Comparison of ENCODE assay signal across 2 cellular contexts in the genomic region with DNA sequence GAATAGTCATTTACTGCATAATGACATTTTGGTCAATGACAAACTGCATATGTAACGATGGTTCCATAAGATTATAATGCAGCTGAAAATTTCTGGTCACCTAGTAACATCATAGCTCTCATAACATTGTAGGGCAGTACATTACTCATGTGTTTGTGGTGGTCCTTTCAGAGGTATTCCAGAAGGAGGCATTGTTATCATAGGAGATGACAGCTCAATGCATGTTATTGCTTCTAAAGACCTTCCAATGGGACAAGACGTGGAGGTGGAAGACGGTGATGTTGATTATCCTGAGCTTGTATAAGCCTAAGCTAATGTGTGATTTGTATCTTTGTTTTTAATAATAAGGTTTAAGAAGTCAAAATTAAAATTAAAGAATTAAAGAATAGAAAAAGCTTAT.
A peak's percentile ranks its signal among the peaks of the same experiment; 100 is the strongest.
TF ChIP-seq lines count a peak whose summit lies in the region.

No MANE protein-coding gene starts in this region.

TF ChIP-seq in GM12878, 131 proteins besides CTCF, POLR2A, EP300 and RAD21:
- TF ChIP-seq RB1 (IDR thresholded peaks at IDR 0.05; ENCODE audit: borderline replicate concordance) (no peak), ZSCAN29 (IDR thresholded peaks at IDR 0.05) (no peak), SMC3 (IDR thresholded peaks at IDR 0.05; ENCODE audit: borderline replicate concordance, low read length) (peak; percentile 14; the same call in 1 of the 2 replicates), NFYA (IDR thresholded peaks at IDR 0.05; ENCODE audit: borderline replicate concordance, low read depth, low read length) (no peak), HDGF (IDR thresholded peaks at IDR 0.05) (no peak), WRNIP1 (IDR thresholded peaks at IDR 0.05; ENCODE audit: borderline replicate concordance, low read depth, low read length) (no peak)

TF ChIP-seq in HepG2, 621 proteins besides CTCF, POLR2A, EP300 and RAD21:
- TF ChIP-seq, protein P1, sequence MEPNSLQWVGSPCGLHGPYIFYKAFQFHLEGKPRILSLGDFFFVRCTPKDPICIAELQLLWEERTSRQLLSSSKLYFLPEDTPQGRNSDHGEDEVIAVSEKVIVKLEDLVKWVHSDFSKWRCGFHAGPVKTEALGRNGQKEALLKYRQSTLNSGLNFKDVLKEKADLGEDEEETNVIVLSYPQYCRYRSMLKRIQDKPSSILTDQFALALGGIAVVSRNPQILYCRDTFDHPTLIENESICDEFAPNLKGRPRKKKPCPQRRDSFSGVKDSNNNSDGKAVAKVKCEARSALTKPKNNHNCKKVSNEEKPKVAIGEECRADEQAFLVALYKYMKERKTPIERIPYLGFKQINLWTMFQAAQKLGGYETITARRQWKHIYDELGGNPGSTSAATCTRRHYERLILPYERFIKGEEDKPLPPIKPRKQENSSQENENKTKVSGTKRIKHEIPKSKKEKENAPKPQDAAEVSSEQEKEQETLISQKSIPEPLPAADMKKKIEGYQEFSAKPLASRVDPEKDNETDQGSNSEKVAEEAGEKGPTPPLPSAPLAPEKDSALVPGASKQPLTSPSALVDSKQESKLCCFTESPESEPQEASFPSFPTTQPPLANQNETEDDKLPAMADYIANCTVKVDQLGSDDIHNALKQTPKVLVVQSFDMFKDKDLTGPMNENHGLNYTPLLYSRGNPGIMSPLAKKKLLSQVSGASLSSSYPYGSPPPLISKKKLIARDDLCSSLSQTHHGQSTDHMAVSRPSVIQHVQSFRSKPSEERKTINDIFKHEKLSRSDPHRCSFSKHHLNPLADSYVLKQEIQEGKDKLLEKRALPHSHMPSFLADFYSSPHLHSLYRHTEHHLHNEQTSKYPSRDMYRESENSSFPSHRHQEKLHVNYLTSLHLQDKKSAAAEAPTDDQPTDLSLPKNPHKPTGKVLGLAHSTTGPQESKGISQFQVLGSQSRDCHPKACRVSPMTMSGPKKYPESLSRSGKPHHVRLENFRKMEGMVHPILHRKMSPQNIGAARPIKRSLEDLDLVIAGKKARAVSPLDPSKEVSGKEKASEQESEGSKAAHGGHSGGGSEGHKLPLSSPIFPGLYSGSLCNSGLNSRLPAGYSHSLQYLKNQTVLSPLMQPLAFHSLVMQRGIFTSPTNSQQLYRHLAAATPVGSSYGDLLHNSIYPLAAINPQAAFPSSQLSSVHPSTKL (CRISPR knock-in tag; IDR thresholded peaks at IDR 0.05): no peak
- peak; percentile 34 for TF ChIP-seq STAG1 (CRISPR knock-in tag; IDR thresholded peaks at IDR 0.05)
TF ChIP-seq in HepG2: peak in this region for 1.
